ENCODE assay signal across 1 cellular context in genomic region chr17:19042369-19042768, GRCh38. TPM values are rescaled to one million over a fixed set of nuclear protein-coding genes. Genes with fewer than 3 reads are reported as not detected.
"Had no signal": no experiment of that assay in that cellular context is flagged by ENCODE, and none has a peak within 500 bp of the region (broad histone marks: within the 10 kb centered on the region; RNA-seq: fewer than 3 reads in every experiment).

No MANE protein-coding gene starts in this region.

RNA-seq across cellular contexts. Expression of gene GRAP, which starts 4.4 kb away (rescaled TPM):
- polyA plus RNA-seq: GM23338 had no signal
